ENCODE assay signal across 1 cellular context in genomic region chr5:140116716-140117115, GRCh38.
TF ChIP-seq lines count a peak whose summit lies in the region.

No MANE protein-coding gene starts in this region.

TF ChIP-seq in HEK293, 187 proteins besides CTCF, POLR2A, EP300 and RAD21 (continued from another document):
- TF ChIP-seq PRDM10 (tag by site-specific recombination; IDR thresholded peaks at IDR 0.05) (no peak), SCRT1 (tag by site-specific recombination; IDR thresholded peaks at IDR 0.05; ENCODE audit: borderline replicate concordance) (0 out of 2 replicates have a peak, but pooled peaks have one; percentile 14), SCRT2 (tag by site-specific recombination; IDR thresholded peaks at IDR 0.05) (peak; percentile 79), PRDM2 (tag by site-specific recombination; IDR thresholded peaks at IDR 0.05; ENCODE audit: borderline replicate concordance) (no peak), ZNF658 (tag by site-specific recombination; IDR thresholded peaks at IDR 0.05) (no peak), ZNF510 (tag by site-specific recombination; IDR thresholded peaks at IDR 0.05; ENCODE audit: insufficient replicate concordance) (no peak), ZNF623 (tag by site-specific recombination; IDR thresholded peaks at IDR 0.05) (no peak), ZNF16 (tag by site-specific recombination; IDR thresholded peaks at IDR 0.05; ENCODE audit: low read depth) (no peak), ZNF768 (tag by site-specific recombination; IDR thresholded peaks at IDR 0.05) (no peak), ZBTB48 (tag by site-specific recombination; IDR thresholded peaks at IDR 0.05) (no peak), ZEB2 (tag by site-specific recombination; IDR thresholded peaks at IDR 0.05) (no peak), ZBTB44 (tag by site-specific recombination; IDR thresholded peaks at IDR 0.05) (no peak), ZBTB20 (tag by site-specific recombination; IDR thresholded peaks at IDR 0.05) (no peak), GLIS1 (tag by site-specific recombination; IDR thresholded peaks at IDR 0.05) (no peak), ZNF600 (tag by site-specific recombination; IDR thresholded peaks at IDR 0.05) (no peak), INSM2 (tag by site-specific recombination; IDR thresholded peaks at IDR 0.05) (no peak), ZNF670 (tag by site-specific recombination; IDR thresholded peaks at IDR 0.05; ENCODE audit: low read depth) (no peak)
